ENCODE assay signal across 1 cellular context in the genomic region with DNA sequence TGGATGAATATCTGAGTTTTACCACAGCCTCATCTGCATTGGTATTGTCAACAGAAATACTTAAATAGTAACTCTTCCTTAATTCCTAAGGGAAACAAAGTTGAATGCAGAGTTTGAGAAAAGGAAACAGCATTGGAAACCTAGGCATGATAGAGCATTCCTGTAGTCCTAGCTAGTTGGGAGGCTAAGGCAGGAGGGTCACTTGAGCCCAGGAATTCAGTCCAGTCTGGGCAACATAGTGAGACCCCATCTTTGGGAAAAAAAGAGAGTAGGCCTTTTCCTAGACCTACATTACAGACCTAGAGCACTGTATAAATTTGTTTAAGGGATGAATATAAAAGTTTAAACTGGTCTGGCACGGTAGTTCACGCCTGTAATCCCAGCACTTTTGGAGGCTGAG.
TF ChIP-seq lines count a peak whose summit lies in the region.

No MANE protein-coding gene starts in this region.

TF ChIP-seq in HepG2, 621 proteins besides CTCF, POLR2A, EP300 and RAD21:
- TF ChIP-seq ZNF121 (CRISPR knock-in tag; IDR thresholded peaks at IDR 0.05), result peak; percentile 72
- no peak for TF ChIP-seq MZF1 (CRISPR knock-in tag; IDR thresholded peaks at IDR 0.05; ENCODE audit: borderline replicate concordance)
